Comparison of ENCODE assay signal across 2 cellular contexts in genomic region chr12:91920276-91920675, GRCh38.
TF ChIP-seq lines count a peak whose summit lies in the region.

No MANE protein-coding gene starts in this region.

TF ChIP-seq in SK-N-SH, 30 proteins besides CTCF, POLR2A, EP300 and RAD21 (continued from another document):
- TF ChIP-seq REST (IDR thresholded peaks at IDR 0.05; ENCODE audit: low read depth, low read length), result no peak

TF ChIP-seq in SK-N-SH treated with all-trans-retinoic acid at 6 μM for 48 hours, 23 proteins besides CTCF, POLR2A, EP300 and RAD21:
- TF ChIP-seq, protein P1, sequence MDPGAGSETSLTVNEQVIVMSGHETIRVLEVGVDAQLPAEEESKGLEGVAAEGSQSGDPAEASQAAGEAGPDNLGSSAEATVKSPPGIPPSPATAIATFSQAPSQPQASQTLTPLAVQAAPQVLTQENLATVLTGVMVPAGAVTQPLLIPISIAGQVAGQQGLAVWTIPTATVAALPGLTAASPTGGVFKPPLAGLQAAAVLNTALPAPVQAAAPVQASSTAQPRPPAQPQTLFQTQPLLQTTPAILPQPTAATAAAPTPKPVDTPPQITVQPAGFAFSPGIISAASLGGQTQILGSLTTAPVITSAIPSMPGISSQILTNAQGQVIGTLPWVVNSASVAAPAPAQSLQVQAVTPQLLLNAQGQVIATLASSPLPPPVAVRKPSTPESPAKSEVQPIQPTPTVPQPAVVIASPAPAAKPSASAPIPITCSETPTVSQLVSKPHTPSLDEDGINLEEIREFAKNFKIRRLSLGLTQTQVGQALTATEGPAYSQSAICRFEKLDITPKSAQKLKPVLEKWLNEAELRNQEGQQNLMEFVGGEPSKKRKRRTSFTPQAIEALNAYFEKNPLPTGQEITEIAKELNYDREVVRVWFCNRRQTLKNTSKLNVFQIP (CRISPR knock-in tag; IDR thresholded peaks at IDR 0.05; ENCODE audit: borderline replicate concordance, low read depth), result no peak
- TF ChIP-seq ZNF8 (CRISPR knock-in tag; IDR thresholded peaks at IDR 0.05), result no peak
- no peak for TF ChIP-seq OSR1 (CRISPR knock-in tag; IDR thresholded peaks at IDR 0.05)
- TF ChIP-seq TCF4 (CRISPR knock-in tag; IDR thresholded peaks at IDR 0.05; ENCODE audit: borderline replicate concordance), result no peak
- TF ChIP-seq, protein P2, sequence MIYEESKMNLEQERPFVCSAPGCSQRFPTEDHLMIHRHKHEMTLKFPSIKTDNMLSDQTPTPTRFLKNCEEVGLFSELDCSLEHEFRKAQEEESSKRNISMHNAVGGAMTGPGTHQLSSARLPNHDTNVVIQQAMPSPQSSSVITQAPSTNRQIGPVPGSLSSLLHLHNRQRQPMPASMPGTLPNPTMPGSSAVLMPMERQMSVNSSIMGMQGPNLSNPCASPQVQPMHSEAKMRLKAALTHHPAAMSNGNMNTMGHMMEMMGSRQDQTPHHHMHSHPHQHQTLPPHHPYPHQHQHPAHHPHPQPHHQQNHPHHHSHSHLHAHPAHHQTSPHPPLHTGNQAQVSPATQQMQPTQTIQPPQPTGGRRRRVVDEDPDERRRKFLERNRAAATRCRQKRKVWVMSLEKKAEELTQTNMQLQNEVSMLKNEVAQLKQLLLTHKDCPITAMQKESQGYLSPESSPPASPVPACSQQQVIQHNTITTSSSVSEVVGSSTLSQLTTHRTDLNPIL (CRISPR knock-in tag; IDR thresholded peaks at IDR 0.05; ENCODE audit: low read depth), result no peak
- TF ChIP-seq ZFP30 (CRISPR knock-in tag; IDR thresholded peaks at IDR 0.05), result no peak
- TF ChIP-seq ZFP3 (CRISPR knock-in tag; IDR thresholded peaks at IDR 0.05), result no peak
- TF ChIP-seq RARB (CRISPR knock-in tag; IDR thresholded peaks at IDR 0.05), result no peak
- no peak for TF ChIP-seq CSDC2 (CRISPR knock-in tag; IDR thresholded peaks at IDR 0.05)
- no peak for TF ChIP-seq ZNF70 (CRISPR knock-in tag; IDR thresholded peaks at IDR 0.05)
- no peak for TF ChIP-seq ISL1 (CRISPR knock-in tag; IDR thresholded peaks at IDR 0.05)
- no peak for TF ChIP-seq TOX (CRISPR knock-in tag; IDR thresholded peaks at IDR 0.05; ENCODE audit: borderline replicate concordance)
- no peak for TF ChIP-seq GLIS3 (CRISPR knock-in tag; IDR thresholded peaks at IDR 0.05)
- TF ChIP-seq ZC3H10 (CRISPR knock-in tag; IDR thresholded peaks at IDR 0.05), result no peak
- TF ChIP-seq ARNTL (CRISPR knock-in tag; IDR thresholded peaks at IDR 0.05; ENCODE audit: borderline replicate concordance, low read depth), result no peak
- no peak for TF ChIP-seq ESRRG (CRISPR knock-in tag; IDR thresholded peaks at IDR 0.05)
- TF ChIP-seq SNAI2 (CRISPR knock-in tag; IDR thresholded peaks at IDR 0.05), result no peak
- TF ChIP-seq CSRNP3 (CRISPR knock-in tag; IDR thresholded peaks at IDR 0.05), result no peak
- no peak for TF ChIP-seq BACH2 (CRISPR knock-in tag; IDR thresholded peaks at IDR 0.05; ENCODE audit: borderline replicate concordance)
